In genomic region chr18:46271488-46271887, GRCh38 we compare ENCODE assay signal across 36 cellular contexts.
DNase-seq lines count a peak whose midpoint lies in the region; ATAC-seq, FAIRE-seq and TF ChIP-seq lines count a peak whose summit lies in the region.
"Had no signal": no experiment of that assay in that cellular context is flagged by ENCODE, and none has a peak within 500 bp of the region (broad histone marks: within the 10 kb centered on the region; RNA-seq: fewer than 3 reads in every experiment).

No MANE protein-coding gene starts in this region.

- H3K4me1 ChIP-seq in endodermal cell (ENCODE audit: control insufficient read depth, insufficient read depth, low read length): no peaks in the 10 kb centered on the region
- peaks cover 14% of the 10 kb centered on the region for H3K4me1 ChIP-seq in keratinocyte (ENCODE audit: control insufficient read depth, extremely low read depth, insufficient read depth, low read length)
- peaks cover 32% of the 10 kb centered on the region for H3K4me1 ChIP-seq in mucosa of descending colon (ENCODE audit: low read depth)
- H3K4me1 ChIP-seq: A549; BE2C; BLaER1; BLaER1 treated with 17β-estradiol and CSF1 and Interleukin-3, amounts not matched to agents 10 nM and 100 nM; Caco-2 had no signal

- H3K4me2 ChIP-seq in keratinocyte (ENCODE audit: control insufficient read depth, extremely low read depth, insufficient read depth, low read depth, low read length): no peak overlapping the region
- H3K4me2 ChIP-seq: A549; BLaER1; BLaER1 treated with 17β-estradiol and CSF1 and Interleukin-3, amounts not matched to agents 10 nM and 100 nM had no signal

- H3K4me3 ChIP-seq in endodermal cell (ENCODE audit: low read length): no peak overlapping the region
- no peak overlapping the region for H3K4me3 ChIP-seq in keratinocyte (ENCODE audit: control insufficient read depth in 2 of 3, extremely low read depth in 1 of 3, insufficient read depth in 2 of 3, low read depth in 1 of 3, low read length in 3 of 3)
- H3K4me3 ChIP-seq in mucosa of descending colon: no peak overlapping the region
- H3K4me3 ChIP-seq: A549; BLaER1; BLaER1 treated with 17β-estradiol and CSF1 and Interleukin-3, amounts not matched to agents 10 nM and 100 nM had no signal

- intact Hi-C loops in left colon (cut with DNase I, micrococcal nuclease): no loop called here
- intact Hi-C loops in mucosa of descending colon (cut with DNase I, micrococcal nuclease): loop anchor here in 1 of 2 donors (10.0 kb wide), 1 partner anchor 213 kb away; no protein-coding TSS in a partner anchor

- dilution Hi-C loops in keratinocyte (cut with MboI; ENCODE audit: extremely low pct_ligation_motif_present, low sequenced_read_pairs): no loop called here

- DNase-seq in endodermal cell (no peak), keratinocyte (ENCODE audit: low read depth, low spot score) (no peak), left colon (no peak), mucosa of descending colon (no peak), GM13977 (ENCODE audit: low spot score) (no peak), progenitor cell of endocrine pancreas (ENCODE audit: low spot score, unreplicated experiment) (no peak), LoVo (ENCODE audit: low spot score) (no peak)
- DNase-seq in stimulated activated CD4-positive, alpha-beta T cell treated with anti-CD3 and anti-CD28 coated beads, Interleukin-2, amount 100 ng/mL, for 24 hours: no peak
- DNase-seq: 8988T; ACHN; AML-193; BE2C; C1 segment of cervical spinal cord; Caco-2; Calu3; CD4-positive, alpha-beta memory T cell; CD4-positive, alpha-beta T cell; CD4-positive, CD25-positive, alpha-beta regulatory T cell; CD8-positive, alpha-beta memory T cell; CD8-positive, alpha-beta T cell; COR-L47; DMS 273 treated with DMSO at 0.1 percent for 48 hours; DMS153; DMS53; DMS79; DMS79 treated with DMSO at 0.1 percent for 48 hours; DND-41; EL had no signal

- H3K27ac ChIP-seq in endodermal cell (ENCODE audit: low read depth, low read length) (no peak overlapping the region), keratinocyte (ENCODE audit: control insufficient read depth, insufficient read depth, low read length) (no peak overlapping the region)
- H3K27ac ChIP-seq: 22Rv1; A549; BLaER1; BLaER1 treated with 17β-estradiol and CSF1 and Interleukin-3, amounts not matched to agents 10 nM and 100 nM; C4-2B had no signal

- peaks cover 22% of the 10 kb centered on the region for H3K27me3 Mint-ChIP-seq in endodermal cell (ENCODE audit: insufficient read depth)
- H3K27me3 Mint-ChIP-seq in progenitor cell of endocrine pancreas: no peaks in the 10 kb centered on the region
- H3K27me3 Mint-ChIP-seq: B cell; CD4-positive, alpha-beta memory T cell; CD4-positive, alpha-beta T cell; CD4-positive, CD25-positive, alpha-beta regulatory T cell; CD8-positive, alpha-beta memory T cell had no signal

- H3K9me1 ChIP-seq in keratinocyte (ENCODE audit: control insufficient read depth, extremely low read depth, insufficient read depth, low read length): no peaks in the 10 kb centered on the region

- H4K20me1 ChIP-seq in keratinocyte (ENCODE audit: control insufficient read depth, extremely low read depth, insufficient read depth, low read length): no peaks in the 10 kb centered on the region
- H4K20me1 ChIP-seq: BLaER1 had no signal

- H3K4me1 Mint-ChIP-seq in endodermal cell (peaks cover 25% of the 10 kb centered on the region), progenitor cell of endocrine pancreas (ENCODE audit: low read depth) (peaks cover 3% of the 10 kb centered on the region)
- H3K4me1 Mint-ChIP-seq: B cell, CD14-positive monocyte had no signal

- H3K36me3 Mint-ChIP-seq in endodermal cell (ENCODE audit: low read depth): no peaks in the 10 kb centered on the region
- no peaks in the 10 kb centered on the region for H3K36me3 Mint-ChIP-seq in progenitor cell of endocrine pancreas (ENCODE audit: insufficient read depth)

- H3K9ac ChIP-seq in endodermal cell (ENCODE audit: extremely low read depth, low read length, poor library complexity, severe bottlenecking) (no peak overlapping the region), keratinocyte (ENCODE audit: control insufficient read depth, extremely low read depth, insufficient read depth, low read length) (no peak overlapping the region)
- H3K9ac ChIP-seq: BLaER1; BLaER1 treated with 17β-estradiol and CSF1 and Interleukin-3, amounts not matched to agents 10 nM and 100 nM had no signal

- WGBS in endodermal cell (ENCODE audit: insufficient coverage in 1 of 2, insufficient read length in 1 of 2), 2 experiments: 100% methylated on average over 2 of the region's 2 CpGs; no CpG with 5 or more reads in 1 of the 2 experiments

- no peaks in the 10 kb centered on the region for H3K79me2 ChIP-seq in keratinocyte (ENCODE audit: control insufficient read depth, insufficient read depth, low read length)

- no peak overlapping the region for H2AFZ ChIP-seq in keratinocyte (ENCODE audit: control insufficient read depth, low read length)

- H3K27me3 ChIP-seq in endodermal cell (ENCODE audit: control insufficient read depth, insufficient read depth, low read length, poor library complexity, severe bottlenecking) (no peaks in the 10 kb centered on the region), keratinocyte (ENCODE audit: control insufficient read depth, extremely low read depth, insufficient read depth, low read length) (no peaks in the 10 kb centered on the region)
- H3K27me3 ChIP-seq: BE2C; BLaER1; BLaER1 treated with 17β-estradiol and CSF1 and Interleukin-3, amounts not matched to agents 10 nM and 100 nM had no signal

- H3K9me3 ChIP-seq in endodermal cell (ENCODE audit: control insufficient read depth, low read length): no peaks in the 10 kb centered on the region
- H3K9me3 ChIP-seq in keratinocyte (ENCODE audit: control insufficient read depth, low read depth, low read length): no peaks in the 10 kb centered on the region
- H3K9me3 ChIP-seq in mucosa of descending colon: no peaks in the 10 kb centered on the region
- H3K9me3 ChIP-seq: A549; BE2C; BLaER1; BLaER1 treated with 17β-estradiol and CSF1 and Interleukin-3, amounts not matched to agents 10 nM and 100 nM; Caco-2 had no signal

- H3K9me3 Mint-ChIP-seq in endodermal cell (no peaks in the 10 kb centered on the region), progenitor cell of endocrine pancreas (ENCODE audit: low read depth) (no peaks in the 10 kb centered on the region)
- H3K9me3 Mint-ChIP-seq: CD14-positive monocyte; CD4-positive, alpha-beta memory T cell; CD4-positive, alpha-beta T cell; CD4-positive, CD25-positive, alpha-beta regulatory T cell; CD8-positive, alpha-beta memory T cell; CD8-positive, alpha-beta T cell had no signal

- no peak overlapping the region for H3K4me3 Mint-ChIP-seq in endodermal cell
- H3K4me3 Mint-ChIP-seq in progenitor cell of endocrine pancreas (ENCODE audit: low read depth): no peak overlapping the region
- H3K4me3 Mint-ChIP-seq: B cell; CD14-positive monocyte; CD4-positive, alpha-beta memory T cell; CD4-positive, alpha-beta T cell; CD4-positive, CD25-positive, alpha-beta regulatory T cell; CD8-positive, alpha-beta memory T cell; CD8-positive, alpha-beta T cell had no signal

- in situ Hi-C loops in GM13977 (cut with MboI; ENCODE audit: low pct_unique_long_range_greater_than_20kb, low sequenced_read_pairs, unreplicated experiment): no loop called here

- peak; percentile 37 for TF ChIP-seq CTCF in endodermal cell (conservative IDR thresholded peaks at IDR 0.05)
- no peak for TF ChIP-seq CTCF in keratinocyte (optimal IDR thresholded peaks at IDR 0.05 in 1 of 3, IDR thresholded peaks at IDR 0.05 in 1 of 3, conservative IDR thresholded peaks at IDR 0.05 in 1 of 3; ENCODE audit: extremely low read depth in 1 of 3, insufficient read depth in 2 of 3, low read length in 3 of 3)
- no peak for TF ChIP-seq CTCF in mucosa of descending colon (IDR thresholded peaks at IDR 0.05)
- TF ChIP-seq CTCF in GM13977 (IDR thresholded peaks at IDR 0.05; ENCODE audit: extremely low read depth, insufficient read depth, missing control alignments): no peak
- TF ChIP-seq CTCF in progenitor cell of endocrine pancreas (IDR thresholded peaks at IDR 0.05; ENCODE audit: unreplicated experiment): no peak

- no peaks in the 10 kb centered on the region for H3K36me3 ChIP-seq in endodermal cell (ENCODE audit: control insufficient read depth, insufficient read depth, low read length)
- H3K36me3 ChIP-seq in keratinocyte (ENCODE audit: control insufficient read depth in 2 of 2, extremely low read depth in 1 of 2, insufficient read depth in 2 of 2, low read length in 2 of 2): peaks cover 2 to 14% of the 10 kb centered on the region in 2 experiments
- no peaks in the 10 kb centered on the region for H3K36me3 ChIP-seq in mucosa of descending colon (ENCODE audit: low read depth)
- H3K36me3 ChIP-seq: BE2C had no signal

- peak; percentile 32 for FAIRE-seq in keratinocyte (lab: Jason Lieb, UNC)
- FAIRE-seq: A204.1, A549 had no signal

- H3K27ac Mint-ChIP-seq in endodermal cell (no peak overlapping the region), progenitor cell of endocrine pancreas (no peak overlapping the region)
- H3K27ac Mint-ChIP-seq: B cell; CD4-positive, alpha-beta T cell; CD8-positive, alpha-beta T cell had no signal

- ATAC-seq in left colon: peak; percentile 73
- ATAC-seq in mucosa of descending colon: peak; percentile 70
- ATAC-seq: A549; CD8-positive, alpha-beta T cell had no signal
